Comparison of ENCODE assay signal across 21 cellular contexts in genomic region chr11:3201677-3202181, GRCh38. TPM values are rescaled to one million over a fixed set of nuclear protein-coding genes. Genes with fewer than 3 reads are reported as not detected.
DNase-seq lines count a peak whose midpoint lies in the region; ATAC-seq and TF ChIP-seq lines count a peak whose summit lies in the region.
"Had no signal": no experiment of that assay in that cellular context is flagged by ENCODE, and none has a peak within 500 bp of the region (broad histone marks: within the 10 kb centered on the region; RNA-seq: fewer than 3 reads in every experiment).

No MANE protein-coding gene starts in this region.

- 83% methylated on average over 9 of the region's 17 CpGs for WGBS in suprapubic skin

- no peak overlapping the region for H3K27ac Mint-ChIP-seq in activated naive CD4-positive, alpha-beta T cell treated with anti-CD3 and anti-CD28 coated beads, Interleukin-2, amount 50 U/mL, for 72 hours
- no peak overlapping the region for H3K27ac Mint-ChIP-seq in natural killer cell
- H3K27ac Mint-ChIP-seq: CD4-positive, alpha-beta memory T cell had no signal

- H3K27me3 ChIP-seq in left lung (peaks cover 23 to 86% of the 10 kb centered on the region in 2 donors), suprapubic skin (peaks cover 64% of the 10 kb centered on the region)

- no peak for TF ChIP-seq EP300 in suprapubic skin (IDR thresholded peaks at IDR 0.05)

- no peak for TF ChIP-seq POLR2A in suprapubic skin (IDR thresholded peaks at IDR 0.05)

- no peak for TF ChIP-seq CTCF in HEK293 (tag by site-specific recombination; IDR thresholded peaks at IDR 0.05)
- no peak for TF ChIP-seq CTCF in left lung (IDR thresholded peaks at IDR 0.05)
- no peak for TF ChIP-seq CTCF in suprapubic skin (IDR thresholded peaks at IDR 0.05)
- no peak for TF ChIP-seq CTCF in natural killer cell (IDR thresholded peaks at IDR 0.05)

- no peak overlapping the region for H3K27ac ChIP-seq in HEK293 (ENCODE audit: extremely low read depth, low read depth, low read length)
- no peak overlapping the region for H3K27ac ChIP-seq in left lung
- H3K27ac ChIP-seq in suprapubic skin = no peak overlapping the region
- H3K27ac ChIP-seq: A549, KMS-11, PC-9 had no signal

- intact Hi-C loops in left lung (cut with DNase I) (no loop called here), natural killer cell (cut with micrococcal nuclease) (no loop called here)

- H3K4me3 Mint-ChIP-seq in natural killer cell = no peak overlapping the region
- H3K4me3 Mint-ChIP-seq: CD4-positive, alpha-beta memory T cell had no signal

- H3K36me3 ChIP-seq in HEK293 (ENCODE audit: control insufficient read depth in 2 of 2, insufficient read depth in 1 of 2, low read length in 2 of 2) (no peaks in the 10 kb centered on the region), left lung (no peaks in the 10 kb centered on the region), suprapubic skin (no peaks in the 10 kb centered on the region)

- H3K9me3 ChIP-seq in HEK293 (ENCODE audit: control insufficient read depth, insufficient read depth, low read depth, low read length) = no peaks in the 10 kb centered on the region
- H3K9me3 ChIP-seq in left lung = no peaks in the 10 kb centered on the region
- H3K9me3 ChIP-seq in suprapubic skin = no peaks in the 10 kb centered on the region
- H3K9me3 ChIP-seq: A549 had no signal

- DNase-seq in activated naive CD4-positive, alpha-beta T cell treated with anti-CD3 and anti-CD28 coated beads, Interleukin-2, amount 50 U/mL, for 16 hours = peak; percentile 3
- no peak for DNase-seq in activated naive CD4-positive, alpha-beta T cell treated with anti-CD3 and anti-CD28 coated beads, Interleukin-2, amount 50 U/mL, for 72 hours (ENCODE audit: low spot score in 2 of 2)
- DNase-seq in left lung = peak; percentile 26 to 41
- peak; percentile 44 to 66 for DNase-seq in suprapubic skin (ENCODE audit: low spot score in 2 of 2)
- DNase-seq in DMS114 treated with DMSO at 0.1 percent for 48 hours (lab: John Stamatoyannopoulos, UW; ENCODE audit: unreplicated experiment) = no peak
- no peak for DNase-seq in natural killer cell
- DNase-seq: CD4-positive, alpha-beta memory T cell; DMS53; NCI-H1048; NCI-H1436 treated with DMSO at 0.1 percent for 48 hours; NCI-H2029; NCI-H2171; NCI-H526; PC-9 had no signal

- H3K4me1 Mint-ChIP-seq in natural killer cell = peaks cover 15 to 19% of the 10 kb centered on the region in 2 donors

- no peak for ATAC-seq in activated naive CD4-positive, alpha-beta T cell treated with anti-CD3 and anti-CD28 coated beads, Interleukin-2, amount 50 U/mL, for 72 hours
- no peak for ATAC-seq in left lung
- no peak for ATAC-seq in HG03442 (IDR thresholded peaks at IDR 0.05; ENCODE audit: unreplicated experiment)
- no peak for ATAC-seq in natural killer cell
- ATAC-seq: A549 had no signal

- CTCF ChIA-PET in HEK293 (lab: Yijun Ruan, JAX) = no interaction called here

- no peaks in the 10 kb centered on the region for H3K36me3 Mint-ChIP-seq in activated naive CD4-positive, alpha-beta T cell treated with anti-CD3 and anti-CD28 coated beads, Interleukin-2, amount 50 U/mL, for 72 hours
- H3K36me3 Mint-ChIP-seq in natural killer cell = no peaks in the 10 kb centered on the region
- H3K36me3 Mint-ChIP-seq: CD4-positive, alpha-beta memory T cell had no signal

- peaks cover 0 to 22% of the 10 kb centered on the region in 2 donors for H3K27me3 Mint-ChIP-seq in natural killer cell (ENCODE audit: low read depth in 2 of 2)

- H3K4me1 ChIP-seq in HEK293 (ENCODE audit: control insufficient read depth, insufficient read depth, low read length) = no peaks in the 10 kb centered on the region
- H3K4me1 ChIP-seq in left lung = peaks cover 0 to 3% of the 10 kb centered on the region in 2 donors
- H3K4me1 ChIP-seq in suprapubic skin = peaks cover 7% of the 10 kb centered on the region
- H3K4me1 ChIP-seq: A549 had no signal

- POLR2A ChIA-PET in HEK293 (lab: Yijun Ruan, JAX) = no interaction called here

- no peaks in the 10 kb centered on the region for H3K9me3 Mint-ChIP-seq in activated naive CD4-positive, alpha-beta T cell treated with anti-CD3 and anti-CD28 coated beads, Interleukin-2, amount 50 U/mL, for 72 hours
- H3K9me3 Mint-ChIP-seq in natural killer cell = no peaks in the 10 kb centered on the region
- H3K9me3 Mint-ChIP-seq: CD4-positive, alpha-beta memory T cell had no signal

- H3K4me3 ChIP-seq in HEK293 (ENCODE audit: low read depth, low read length) = no peak overlapping the region
- no peak overlapping the region for H3K4me3 ChIP-seq in left lung
- H3K4me3 ChIP-seq in suprapubic skin = no peak overlapping the region
- H3K4me3 ChIP-seq: A549, PC-9 had no signal

TF ChIP-seq in HEK293, 187 proteins besides CTCF, POLR2A, EP300 and RAD21:
- TF ChIP-seq ZSCAN5A (tag by site-specific recombination; IDR thresholded peaks at IDR 0.05) (no peak), ZNF433 (tag by site-specific recombination; IDR thresholded peaks at IDR 0.05; ENCODE audit: low read depth) (no peak), ZIC2 (tag by site-specific recombination; IDR thresholded peaks at IDR 0.05) (0 out of 2 replicates have a peak, but pooled peaks have one; percentile 18)

RNA-seq across cellular contexts. Expression of gene MRGPRG, which starts 16.9 kb away (rescaled TPM):
- not detected for total RNA-seq in activated naive CD4-positive, alpha-beta T cell treated with anti-CD3 and anti-CD28 coated beads, Interleukin-2, amount 50 U/mL, for 72 hours
- total RNA-seq in left lung (not detected), suprapubic skin (not detected), natural killer cell (not detected)
- total RNA-seq: CD4-positive, alpha-beta memory T cell; H4; MCF 10A; PC-9; SK-MEL-5 had no signal

RNA-seq across cellular contexts. Expression of gene MRGPRE, which starts 30.5 kb away (rescaled TPM):
- not detected for total RNA-seq in activated naive CD4-positive, alpha-beta T cell treated with anti-CD3 and anti-CD28 coated beads, Interleukin-2, amount 50 U/mL, for 72 hours
- total RNA-seq in left lung (under 1 TPM; 0.31 to 0.47 TPM), suprapubic skin (under 1 TPM in 1 of 4 donors, not detected in 3; 0.47 TPM), natural killer cell (not detected)
- total RNA-seq: CD4-positive, alpha-beta memory T cell; H4; MCF 10A; PC-9; SK-MEL-5 had no signal

RNA-seq across cellular contexts. Expression of gene OSBPL5, which starts 36.6 kb away (rescaled TPM):
- total RNA-seq in activated naive CD4-positive, alpha-beta T cell treated with anti-CD3 and anti-CD28 coated beads, Interleukin-2, amount 50 U/mL, for 72 hours = 10 to 100 TPM in 1 of 2 donors, 1 to 10 TPM in 1; 1.2 to 20.0 TPM
- 10 to 100 TPM; 34.5 to 39.6 TPM for total RNA-seq in left lung
- total RNA-seq in suprapubic skin = 10 to 100 TPM; 43.4 to 75.2 (median 56.8) TPM
- 100 to 1,000 TPM; 375 to 522 (median 377) TPM for total RNA-seq in natural killer cell

Comparison
In these comparisons a context has a peak if more than half of its experiments do, and no peak if none do; other contexts are left out.
1. DNase-seq: peak in activated naive CD4-positive, alpha-beta T cell treated with anti-CD3 and anti-CD28 coated beads, Interleukin-2, amount 50 U/mL, for 16 hours (single experiment), left lung (2 of 2) and suprapubic skin (2 of 2); none in activated naive CD4-positive, alpha-beta T cell treated with anti-CD3 and anti-CD28 coated beads, Interleukin-2, amount 50 U/mL, for 72 hours (0 of 2), DMS114 treated with DMSO at 0.1 percent for 48 hours (single experiment) and natural killer cell (single experiment).
2. RNA of gene OSBPL5, which starts 36.6 kb away (total RNA-seq): 375 to 522 TPM in natural killer cell; 43.4 to 75.2 TPM in suprapubic skin, 34.5 to 39.6 TPM in left lung and 1.2 to 20.0 TPM in activated naive CD4-positive, alpha-beta T cell treated with anti-CD3 and anti-CD28 coated beads, Interleukin-2, amount 50 U/mL, for 72 hours; every median in the first group is over 4 times any median in the second.